ENCODE assay signal across 1 cellular context in the genomic region with DNA sequence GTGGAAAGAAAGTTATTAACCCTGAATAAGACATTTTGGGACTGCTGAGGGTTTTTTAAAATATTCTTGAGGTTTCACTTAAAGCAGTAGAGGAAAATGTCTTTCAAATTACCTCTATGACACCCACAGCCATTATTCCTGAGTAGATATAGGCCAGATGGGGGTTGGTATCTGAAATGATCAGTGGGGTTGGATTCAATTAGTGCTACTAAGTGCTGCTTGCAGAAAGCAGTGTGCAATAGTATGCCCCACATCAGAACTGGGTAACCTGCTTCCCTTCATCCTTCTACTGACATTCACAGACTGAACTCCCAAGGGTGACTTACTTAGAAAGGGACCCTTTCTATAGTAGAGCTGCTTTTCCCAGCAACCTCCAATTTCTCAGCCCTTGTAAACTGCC.
A peak's percentile ranks its signal among the peaks of the same experiment; 100 is the strongest.
TF ChIP-seq lines count a peak whose summit lies in the region.

No MANE protein-coding gene starts in this region.

TF ChIP-seq in SK-N-SH treated with all-trans-retinoic acid at 6 μM for 48 hours, 23 proteins besides CTCF, POLR2A, EP300 and RAD21 (continued from another document):
- TF ChIP-seq ZFP30 (CRISPR knock-in tag; IDR thresholded peaks at IDR 0.05) (no peak), CSDC2 (CRISPR knock-in tag; IDR thresholded peaks at IDR 0.05) (no peak), ZNF8 (CRISPR knock-in tag; IDR thresholded peaks at IDR 0.05) (no peak), GLIS3 (CRISPR knock-in tag; IDR thresholded peaks at IDR 0.05) (0 out of 2 replicates have a peak, but pooled peaks have one; percentile 10), OSR1 (CRISPR knock-in tag; IDR thresholded peaks at IDR 0.05) (no peak), PPARA (CRISPR knock-in tag; IDR thresholded peaks at IDR 0.05; ENCODE audit: borderline replicate concordance) (no peak), ZNF70 (CRISPR knock-in tag; IDR thresholded peaks at IDR 0.05) (no peak), ISL1 (CRISPR knock-in tag; IDR thresholded peaks at IDR 0.05) (peak; percentile 89), BACH2 (CRISPR knock-in tag; IDR thresholded peaks at IDR 0.05; ENCODE audit: borderline replicate concordance) (no peak), ZC3H10 (CRISPR knock-in tag; IDR thresholded peaks at IDR 0.05) (no peak)
- TF ChIP-seq, protein P1, sequence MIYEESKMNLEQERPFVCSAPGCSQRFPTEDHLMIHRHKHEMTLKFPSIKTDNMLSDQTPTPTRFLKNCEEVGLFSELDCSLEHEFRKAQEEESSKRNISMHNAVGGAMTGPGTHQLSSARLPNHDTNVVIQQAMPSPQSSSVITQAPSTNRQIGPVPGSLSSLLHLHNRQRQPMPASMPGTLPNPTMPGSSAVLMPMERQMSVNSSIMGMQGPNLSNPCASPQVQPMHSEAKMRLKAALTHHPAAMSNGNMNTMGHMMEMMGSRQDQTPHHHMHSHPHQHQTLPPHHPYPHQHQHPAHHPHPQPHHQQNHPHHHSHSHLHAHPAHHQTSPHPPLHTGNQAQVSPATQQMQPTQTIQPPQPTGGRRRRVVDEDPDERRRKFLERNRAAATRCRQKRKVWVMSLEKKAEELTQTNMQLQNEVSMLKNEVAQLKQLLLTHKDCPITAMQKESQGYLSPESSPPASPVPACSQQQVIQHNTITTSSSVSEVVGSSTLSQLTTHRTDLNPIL (CRISPR knock-in tag; IDR thresholded peaks at IDR 0.05; ENCODE audit: low read depth) = no peak; the same call in 1 of the 2 replicates
- TF ChIP-seq, protein P2, sequence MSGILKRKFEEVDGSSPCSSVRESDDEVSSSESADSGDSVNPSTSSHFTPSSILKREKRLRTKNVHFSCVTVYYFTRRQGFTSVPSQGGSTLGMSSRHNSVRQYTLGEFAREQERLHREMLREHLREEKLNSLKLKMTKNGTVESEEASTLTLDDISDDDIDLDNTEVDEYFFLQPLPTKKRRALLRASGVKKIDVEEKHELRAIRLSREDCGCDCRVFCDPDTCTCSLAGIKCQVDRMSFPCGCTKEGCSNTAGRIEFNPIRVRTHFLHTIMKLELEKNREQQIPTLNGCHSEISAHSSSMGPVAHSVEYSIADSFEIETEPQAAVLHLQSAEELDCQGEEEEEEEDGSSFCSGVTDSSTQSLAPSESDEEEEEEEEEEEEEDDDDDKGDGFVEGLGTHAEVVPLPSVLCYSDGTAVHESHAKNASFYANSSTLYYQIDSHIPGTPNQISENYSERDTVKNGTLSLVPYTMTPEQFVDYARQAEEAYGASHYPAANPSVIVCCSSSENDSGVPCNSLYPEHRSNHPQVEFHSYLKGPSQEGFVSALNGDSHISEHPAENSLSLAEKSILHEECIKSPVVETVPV (CRISPR knock-in tag; IDR thresholded peaks at IDR 0.05) = no peak; the same call in 1 of the 2 replicates
TF ChIP-seq in SK-N-SH treated with all-trans-retinoic acid at 6 μM for 48 hours: peak in this region for 6.
